26 cellular contexts compared by ENCODE assay signal in the genomic region with DNA sequence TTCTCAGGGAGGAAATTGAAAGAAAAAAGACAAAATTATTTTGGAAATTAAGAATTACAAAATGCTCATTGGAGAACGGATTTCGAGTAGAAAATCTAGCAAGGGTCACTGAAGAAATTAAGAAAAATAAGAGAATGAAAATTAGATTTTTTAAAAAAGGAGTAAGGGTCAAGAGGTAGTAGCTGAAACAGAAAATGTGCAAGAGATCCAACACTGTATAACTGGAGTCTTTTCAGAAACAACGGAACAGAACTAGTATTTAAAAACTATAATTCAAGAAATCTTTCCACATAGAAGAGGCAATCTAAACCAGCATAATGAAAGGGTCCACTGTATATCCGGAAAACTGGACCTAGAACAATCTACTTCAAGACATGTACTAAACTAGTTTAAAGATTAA.
"Had no signal": no experiment of that assay in that cellular context is flagged by ENCODE, and none has a peak within 500 bp of the region (broad histone marks: within the 10 kb centered on the region; RNA-seq: fewer than 3 reads in every experiment).

No MANE protein-coding gene starts in this region.

- H3K4me1 ChIP-seq: adrenal gland, esophagus squamous epithelium had no signal

- H3K4me3 Mint-ChIP-seq: activated CD8-positive, alpha-beta T cell treated with anti-CD3 and anti-CD28 coated beads for 36 hours; activated naive CD4-positive, alpha-beta T cell treated with anti-CD3 and anti-CD28 coated beads, Interleukin-2, amount 10 ng/mL, durations not matched to agents 7 days and 5 days; activated naive CD8-positive, alpha-beta T cell treated with anti-CD3 and anti-CD28 coated beads, Interleukin-2, amount 50 U/mL, for 24 hours had no signal

- DNase-seq: activated CD4-positive, alpha-beta T cell treated with anti-CD3 and anti-CD28 coated beads for 1 hour; activated CD4-positive, alpha-beta T cell treated with anti-CD3 and anti-CD28 coated beads for 4 hours; activated CD4-positive, alpha-beta T cell treated with anti-CD3 and anti-CD28 coated beads, Interleukin-2, amount 50 U/mL, for 1 hour; activated CD4-positive, alpha-beta T cell treated with anti-CD3 and anti-CD28 coated beads, Interleukin-2, amount 50 U/mL, for 48 hours; activated CD8-positive, alpha-beta memory T cell treated with anti-CD3 and anti-CD28 coated beads for 24 hours; activated CD8-positive, alpha-beta T cell treated with anti-CD3 and anti-CD28 coated beads for 36 hours; activated gamma-delta T cell; activated naive CD4-positive, alpha-beta T cell; activated naive CD4-positive, alpha-beta T cell treated with anti-CD3 and anti-CD28 coated beads, Interleukin-2, amount 10 ng/mL, durations not matched to agents 7 days and 5 days; activated naive CD8-positive, alpha-beta T cell treated with anti-CD3 and anti-CD28 coated beads, Interleukin-2, amount 50 U/mL, for 24 hours; activated T-cell treated with anti-CD3 and anti-CD28 coated beads, Interleukin-2, amount 50 U/mL, for 48 hours; adrenal gland; amygdala; aorta; body of pancreas; caudate nucleus; cortex of kidney; dermis blood vessel endothelial cell; effector CD4-positive, alpha-beta T cell; effector memory CD8-positive, alpha-beta T cell; esophagus squamous epithelium; foreskin melanocyte; head of caudate nucleus; T-helper 2 cell had no signal

- FAIRE-seq: colon had no signal

- H3K9me3 Mint-ChIP-seq: effector memory CD8-positive, alpha-beta T cell had no signal

- H3K4me3 ChIP-seq: adrenal gland, body of pancreas, esophagus squamous epithelium had no signal

- H3K4me1 Mint-ChIP-seq: activated naive CD4-positive, alpha-beta T cell treated with anti-CD3 and anti-CD28 coated beads, Interleukin-2, amount 10 ng/mL, durations not matched to agents 7 days and 5 days had no signal

- H3K27ac Mint-ChIP-seq: activated CD8-positive, alpha-beta T cell treated with anti-CD3 and anti-CD28 coated beads for 36 hours; activated naive CD4-positive, alpha-beta T cell treated with anti-CD3 and anti-CD28 coated beads, Interleukin-2, amount 10 ng/mL, durations not matched to agents 7 days and 5 days; activated naive CD8-positive, alpha-beta T cell treated with anti-CD3 and anti-CD28 coated beads, Interleukin-2, amount 50 U/mL, for 24 hours; effector memory CD8-positive, alpha-beta T cell had no signal

- H3K36me3 ChIP-seq: adrenal gland, esophagus squamous epithelium had no signal

- H3K27me3 ChIP-seq: adrenal gland, body of pancreas, esophagus squamous epithelium had no signal

- H3K27me3 Mint-ChIP-seq: activated CD8-positive, alpha-beta T cell treated with anti-CD3 and anti-CD28 coated beads for 36 hours; activated naive CD4-positive, alpha-beta T cell treated with anti-CD3 and anti-CD28 coated beads, Interleukin-2, amount 10 ng/mL, durations not matched to agents 7 days and 5 days; activated naive CD8-positive, alpha-beta T cell treated with anti-CD3 and anti-CD28 coated beads, Interleukin-2, amount 50 U/mL, for 24 hours; effector memory CD8-positive, alpha-beta T cell had no signal

- ATAC-seq: activated CD8-positive, alpha-beta T cell treated with anti-CD3 and anti-CD28 coated beads for 36 hours; activated naive CD4-positive, alpha-beta T cell treated with anti-CD3 and anti-CD28 coated beads, Interleukin-2, amount 50 U/mL, for 72 hours; activated naive CD8-positive, alpha-beta T cell treated with anti-CD3 and anti-CD28 coated beads, Interleukin-2, amount 50 U/mL, for 24 hours; body of pancreas; effector memory CD8-positive, alpha-beta T cell had no signal

- H3K27ac ChIP-seq: adrenal gland, body of pancreas, esophagus squamous epithelium had no signal
